Comparison of ENCODE assay signal across 10 cellular contexts in genomic region chr3:46986782-46987484, GRCh38. TPM values are rescaled to one million over a fixed set of nuclear protein-coding genes. Genes with fewer than 3 reads are reported as not detected.
DNase-seq lines count a peak whose midpoint lies in the region; ATAC-seq and TF ChIP-seq lines count a peak whose summit lies in the region.
"Had no signal": no experiment of that assay in that cellular context is flagged by ENCODE, and none has a peak within 500 bp of the region (broad histone marks: within the 10 kb centered on the region; RNA-seq: fewer than 3 reads in every experiment).

No MANE protein-coding gene starts in this region.

- peaks cover 44% of the 10 kb centered on the region for H3K79me2 ChIP-seq in DOHH2 (ENCODE audit: control insufficient read depth, low read length)

- H3K4me3 Mint-ChIP-seq in naive thymus-derived CD8-positive, alpha-beta T cell: peak overlapping the region; percentile 53 to 81 (median 74)

- H3K27me3 ChIP-seq in DOHH2 (ENCODE audit: control insufficient read depth, low read length) (no peaks in the 10 kb centered on the region), colonic mucosa (no peaks in the 10 kb centered on the region), tibial nerve (no peaks in the 10 kb centered on the region)
- H3K27me3 ChIP-seq: gastroesophageal sphincter had no signal

- H3K9ac ChIP-seq in colonic mucosa (ENCODE audit: low read depth in 2 of 2, low read length in 2 of 2): peak overlapping the region; percentile 6 to 35

- H3K4me1 Mint-ChIP-seq in naive thymus-derived CD8-positive, alpha-beta T cell: peaks cover 43 to 81% (median 73%) of the 10 kb centered on the region in 4 donors

- no peak for TF ChIP-seq POLR2A in tibial nerve (IDR thresholded peaks at IDR 0.05)

- H3K4me2 ChIP-seq in DOHH2 (ENCODE audit: low read length): peak overlapping the region; percentile 61

- intact Hi-C loops in colonic mucosa (cut with DNase I): loop anchor here (5.0 kb wide), 1 partner anchor 60 kb away; no protein-coding TSS in a partner anchor

- WGBS in tibial nerve, 2 donors: 63 to 69% methylated on average over 3 of the region's 3 CpGs

- 0 out of 2 replicates have a peak, but pooled peaks cover 7% of the 10 kb centered on the region for H4K20me1 ChIP-seq in DOHH2 (ENCODE audit: control insufficient read depth, insufficient read depth, low read depth, low read length)

- H3K27ac Mint-ChIP-seq in naive thymus-derived CD8-positive, alpha-beta T cell: peak overlapping the region; percentile 63 to 95 (median 84)

- 0 out of 2 replicates have a peak, but pooled peaks cover 2% of the 10 kb centered on the region for H3F3A ChIP-seq in DOHH2 (ENCODE audit: control insufficient read depth, insufficient read depth)

- no peaks in the 10 kb centered on the region for H3K9me3 Mint-ChIP-seq in naive thymus-derived CD8-positive, alpha-beta T cell

- no peaks in the 10 kb centered on the region for H3K9me2 ChIP-seq in DOHH2 (replicated peaks; ENCODE audit: control insufficient read depth, low read length)

- POLR2A ChIA-PET in naive thymus-derived CD8-positive, alpha-beta T cell (lab: Charles Lee): interaction anchor here (0.8 to 4.1 kb wide), 7 partner anchors 7 to 131 kb away, joined by 3 to 23 read pairs (median 4); partner anchors contain the start of genes CCDC12 and NBEAL2

- H3K27ac ChIP-seq in DOHH2 (ENCODE audit: low read depth, low read length) (no peak overlapping the region), KOPT-K1 (ENCODE audit: low read depth, low read length, poor library complexity, severe bottlenecking) (peak overlapping the region; percentile 91), colonic mucosa (peak overlapping the region; percentile 44), tibial nerve (peak overlapping the region in 1 of 4 donors; percentile 50)

- no peak for ATAC-seq in naive thymus-derived CD8-positive, alpha-beta T cell
- ATAC-seq in GM21717 (IDR thresholded peaks at IDR 0.05; ENCODE audit: unreplicated experiment): no peak

- peaks cover 2% of the 10 kb centered on the region; the same call in 1 of the 2 replicates for H3K36me3 ChIP-seq in DOHH2 (ENCODE audit: control insufficient read depth, low read length)
- H3K36me3 ChIP-seq in KOPT-K1 (ENCODE audit: insufficient read depth, low read length): peaks cover 34% of the 10 kb centered on the region
- no peaks in the 10 kb centered on the region for H3K36me3 ChIP-seq in colonic mucosa
- H3K36me3 ChIP-seq in tibial nerve: peaks cover 0 to 31% (median 0%) of the 10 kb centered on the region in 3 donors

- no peaks in the 10 kb centered on the region for H3K27me3 Mint-ChIP-seq in naive thymus-derived CD8-positive, alpha-beta T cell

- H3K36me3 Mint-ChIP-seq in naive thymus-derived CD8-positive, alpha-beta T cell: no peaks in the 10 kb centered on the region

- no peak for DNase-seq in colonic mucosa
- DNase-seq in naive thymus-derived CD8-positive, alpha-beta T cell: no peak
- DNase-seq in tibial nerve (ENCODE audit: low spot score in 2 of 2): no peak
- no peak for DNase-seq in activated gamma-delta T cell (lab: John Stamatoyannopoulos, UW)
- DNase-seq in activated CD4-positive, CD25-positive, alpha-beta regulatory T cell (lab: John Stamatoyannopoulos, UW): no peak
- DNase-seq: NCI-H1694 treated with DMSO at 0.1 percent for 48 hours had no signal

- TF ChIP-seq EP300 in tibial nerve (IDR thresholded peaks at IDR 0.05): no peak

- H3K9me3 ChIP-seq in DOHH2 (ENCODE audit: control insufficient read depth, insufficient read depth, low read length) (no peaks in the 10 kb centered on the region), KOPT-K1 (ENCODE audit: insufficient read depth, low read length, poor library complexity, severe bottlenecking) (no peaks in the 10 kb centered on the region), colonic mucosa (no peaks in the 10 kb centered on the region), tibial nerve (no peaks in the 10 kb centered on the region)
- H3K9me3 ChIP-seq: gastroesophageal sphincter had no signal

- H3K4me3 ChIP-seq in DOHH2 (ENCODE audit: low read length) (peak overlapping the region; percentile 47), colonic mucosa (no peak overlapping the region), tibial nerve (no peak overlapping the region)

- TF ChIP-seq CTCF in DOHH2 (IDR thresholded peaks at IDR 0.05; ENCODE audit: low read depth, low read length, poor library complexity, severe bottlenecking): no peak
- TF ChIP-seq CTCF in colonic mucosa (IDR thresholded peaks at IDR 0.05): no peak
- no peak for TF ChIP-seq CTCF in tibial nerve (IDR thresholded peaks at IDR 0.05)

- H3K4me1 ChIP-seq in DOHH2 (ENCODE audit: control insufficient read depth, low read length): peaks cover 53% of the 10 kb centered on the region
- peaks cover 13% of the 10 kb centered on the region for H3K4me1 ChIP-seq in colonic mucosa
- H3K4me1 ChIP-seq in tibial nerve: peaks cover 0 to 52% (median 11%) of the 10 kb centered on the region in 4 donors

RNA-seq across cellular contexts. Expression of gene NBEAL2, which starts 7.5 kb away (rescaled TPM):
- 100 to 1,000 TPM in 1 of 2 donors, 10 to 100 TPM in 1; 40.9 to 106 TPM for total RNA-seq in colonic mucosa
- 10 to 100 TPM; 40.7 to 46.0 TPM for total RNA-seq in naive thymus-derived CD8-positive, alpha-beta T cell
- polyA plus RNA-seq in naive thymus-derived CD8-positive, alpha-beta T cell: 1 to 10 TPM in 2 of 3 donors, under 1 TPM in 1; 0.89 to 2.8 (median 1.9) TPM
- total RNA-seq in tibial nerve: 10 to 100 TPM; 25.3 to 92.1 (median 26.6) TPM

RNA-seq across cellular contexts. Expression of gene CCDC12, which starts 10.4 kb away (rescaled TPM):
- total RNA-seq in colonic mucosa (10 to 100 TPM; 34.1 to 55.7 TPM), tibial nerve (10 to 100 TPM; 36.9 to 59.4 (median 50.2) TPM)
- 10 to 100 TPM; 58.8 to 59.5 TPM for total RNA-seq in naive thymus-derived CD8-positive, alpha-beta T cell
- 100 to 1,000 TPM in 2 of 3 donors, 10 to 100 TPM in 1; 81.9 to 106 (median 106) TPM for polyA plus RNA-seq in naive thymus-derived CD8-positive, alpha-beta T cell
